1 cellular context compared by ENCODE assay signal in the genomic region with DNA sequence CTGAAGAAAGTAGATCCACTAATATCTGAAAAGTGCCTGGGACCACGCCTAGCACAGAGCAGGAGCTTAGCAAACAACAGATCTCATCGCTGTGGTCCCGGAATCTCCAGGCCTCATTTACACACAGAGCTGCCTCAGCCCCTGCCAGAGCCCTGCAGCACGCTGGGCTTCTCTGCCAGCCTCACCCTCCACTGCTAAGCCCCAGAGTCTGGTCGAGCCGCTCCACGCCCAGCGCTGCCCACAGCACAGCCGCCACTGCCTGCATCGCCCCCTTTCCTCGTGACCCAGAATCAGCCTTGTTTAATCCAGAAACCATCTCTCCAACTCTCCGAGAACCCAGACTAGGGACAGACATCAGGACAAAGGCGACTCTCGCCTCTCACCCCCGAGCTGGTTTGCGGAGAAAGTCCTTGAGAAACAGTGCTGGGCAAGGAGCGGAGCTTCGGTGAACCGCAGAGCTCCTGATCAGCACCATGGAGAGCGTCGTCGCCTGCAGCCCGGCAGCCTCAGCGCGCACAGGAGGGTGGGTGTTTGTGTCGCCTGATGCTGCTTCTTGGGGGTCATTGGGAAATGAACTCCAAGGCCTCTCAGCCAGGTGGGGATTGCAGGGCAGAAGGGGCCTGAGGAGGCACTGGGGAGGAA.
TF ChIP-seq lines count a peak whose summit lies in the region.

No MANE protein-coding gene starts in this region.

TF ChIP-seq in HepG2, 621 proteins besides CTCF, POLR2A, EP300 and RAD21 (continued from another document and continues in another):
- TF ChIP-seq AKNA (CRISPR knock-in tag; IDR thresholded peaks at IDR 0.05; ENCODE audit: borderline replicate concordance) (no peak), MIER2 (CRISPR knock-in tag; IDR thresholded peaks at IDR 0.05) (peak; percentile 96), SMAD3 (CRISPR knock-in tag; IDR thresholded peaks at IDR 0.05) (no peak), ZNF737 (CRISPR knock-in tag; IDR thresholded peaks at IDR 0.05; ENCODE audit: borderline replicate concordance) (0 out of 2 replicates have a peak, but pooled peaks have one; percentile 16), ZBTB8A (CRISPR knock-in tag; IDR thresholded peaks at IDR 0.05; ENCODE audit: borderline replicate concordance, low read depth) (no peak), THAP11 (CRISPR knock-in tag; IDR thresholded peaks at IDR 0.05) (no peak), HOXA3 (CRISPR knock-in tag; IDR thresholded peaks at IDR 0.05) (no peak), ZKSCAN5 (CRISPR knock-in tag; IDR thresholded peaks at IDR 0.05) (no peak), E2F5 (CRISPR knock-in tag; conservative IDR thresholded peaks at IDR 0.05) (no peak), PCBP1 (IDR thresholded peaks at IDR 0.05; ENCODE audit: borderline replicate concordance, low read depth, low read length) (no peak), ZNF619 (CRISPR knock-in tag; IDR thresholded peaks at IDR 0.05) (no peak), ZBTB44 (CRISPR knock-in tag; IDR thresholded peaks at IDR 0.05) (peak; percentile 81; the same call in 1 of the 2 replicates), HDAC1 (CRISPR knock-in tag; IDR thresholded peaks at IDR 0.05) (no peak), ZNF776 (CRISPR knock-in tag; IDR thresholded peaks at IDR 0.05) (no peak), ZNF615 (CRISPR knock-in tag; IDR thresholded peaks at IDR 0.05; ENCODE audit: borderline replicate concordance) (no peak), ZNF850 (CRISPR knock-in tag; conservative IDR thresholded peaks at IDR 0.05) (no peak), HMG20B (CRISPR knock-in tag; conservative IDR thresholded peaks at IDR 0.05) (no peak), ZBTB1 (CRISPR knock-in tag; IDR thresholded peaks at IDR 0.05; ENCODE audit: borderline replicate concordance) (no peak), ZBTB26 (CRISPR knock-in tag; IDR thresholded peaks at IDR 0.05; ENCODE audit: borderline replicate concordance) (no peak), ZNF44 (CRISPR knock-in tag; IDR thresholded peaks at IDR 0.05) (no peak), ZNF274 (CRISPR knock-in tag; IDR thresholded peaks at IDR 0.05) (peak; percentile 64; the same call in 1 of the 2 replicates), STAT5B (CRISPR knock-in tag; IDR thresholded peaks at IDR 0.05) (0 out of 2 replicates have a peak, but pooled peaks have one; percentile 53), SCMH1 (CRISPR knock-in tag; IDR thresholded peaks at IDR 0.05; ENCODE audit: borderline replicate concordance) (no peak), NCOA2 (CRISPR knock-in tag; IDR thresholded peaks at IDR 0.05) (no peak), ZNF710 (CRISPR knock-in tag; IDR thresholded peaks at IDR 0.05; ENCODE audit: borderline replicate concordance) (no peak), CC2D1A (CRISPR knock-in tag; IDR thresholded peaks at IDR 0.05) (no peak), RCOR2 (CRISPR knock-in tag; IDR thresholded peaks at IDR 0.05) (no peak), THAP7 (CRISPR knock-in tag; IDR thresholded peaks at IDR 0.05) (no peak), GRHL1 (CRISPR knock-in tag; conservative IDR thresholded peaks at IDR 0.05) (no peak), ZNF446 (CRISPR knock-in tag; IDR thresholded peaks at IDR 0.05) (peak; percentile 69; the same call in 1 of the 2 replicates)
- TF ChIP-seq, protein P1, sequence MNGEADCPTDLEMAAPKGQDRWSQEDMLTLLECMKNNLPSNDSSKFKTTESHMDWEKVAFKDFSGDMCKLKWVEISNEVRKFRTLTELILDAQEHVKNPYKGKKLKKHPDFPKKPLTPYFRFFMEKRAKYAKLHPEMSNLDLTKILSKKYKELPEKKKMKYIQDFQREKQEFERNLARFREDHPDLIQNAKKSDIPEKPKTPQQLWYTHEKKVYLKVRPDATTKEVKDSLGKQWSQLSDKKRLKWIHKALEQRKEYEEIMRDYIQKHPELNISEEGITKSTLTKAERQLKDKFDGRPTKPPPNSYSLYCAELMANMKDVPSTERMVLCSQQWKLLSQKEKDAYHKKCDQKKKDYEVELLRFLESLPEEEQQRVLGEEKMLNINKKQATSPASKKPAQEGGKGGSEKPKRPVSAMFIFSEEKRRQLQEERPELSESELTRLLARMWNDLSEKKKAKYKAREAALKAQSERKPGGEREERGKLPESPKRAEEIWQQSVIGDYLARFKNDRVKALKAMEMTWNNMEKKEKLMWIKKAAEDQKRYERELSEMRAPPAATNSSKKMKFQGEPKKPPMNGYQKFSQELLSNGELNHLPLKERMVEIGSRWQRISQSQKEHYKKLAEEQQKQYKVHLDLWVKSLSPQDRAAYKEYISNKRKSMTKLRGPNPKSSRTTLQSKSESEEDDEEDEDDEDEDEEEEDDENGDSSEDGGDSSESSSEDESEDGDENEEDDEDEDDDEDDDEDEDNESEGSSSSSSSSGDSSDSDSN (CRISPR knock-in tag; IDR thresholded peaks at IDR 0.05): no peak
- TF ChIP-seq, protein P2, sequence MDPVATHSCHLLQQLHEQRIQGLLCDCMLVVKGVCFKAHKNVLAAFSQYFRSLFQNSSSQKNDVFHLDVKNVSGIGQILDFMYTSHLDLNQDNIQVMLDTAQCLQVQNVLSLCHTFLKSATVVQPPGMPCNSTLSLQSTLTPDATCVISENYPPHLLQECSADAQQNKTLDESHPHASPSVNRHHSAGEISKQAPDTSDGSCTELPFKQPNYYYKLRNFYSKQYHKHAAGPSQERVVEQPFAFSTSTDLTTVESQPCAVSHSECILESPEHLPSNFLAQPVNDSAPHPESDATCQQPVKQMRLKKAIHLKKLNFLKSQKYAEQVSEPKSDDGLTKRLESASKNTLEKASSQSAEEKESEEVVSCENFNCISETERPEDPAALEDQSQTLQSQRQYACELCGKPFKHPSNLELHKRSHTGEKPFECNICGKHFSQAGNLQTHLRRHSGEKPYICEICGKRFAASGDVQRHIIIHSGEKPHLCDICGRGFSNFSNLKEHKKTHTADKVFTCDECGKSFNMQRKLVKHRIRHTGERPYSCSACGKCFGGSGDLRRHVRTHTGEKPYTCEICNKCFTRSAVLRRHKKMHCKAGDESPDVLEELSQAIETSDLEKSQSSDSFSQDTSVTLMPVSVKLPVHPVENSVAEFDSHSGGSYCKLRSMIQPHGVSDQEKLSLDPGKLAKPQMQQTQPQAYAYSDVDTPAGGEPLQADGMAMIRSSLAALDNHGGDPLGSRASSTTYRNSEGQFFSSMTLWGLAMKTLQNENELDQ (CRISPR knock-in tag; IDR thresholded peaks at IDR 0.05; ENCODE audit: borderline replicate concordance): peak; percentile 61; the same call in 1 of the 2 replicates
- TF ChIP-seq, protein P3, sequence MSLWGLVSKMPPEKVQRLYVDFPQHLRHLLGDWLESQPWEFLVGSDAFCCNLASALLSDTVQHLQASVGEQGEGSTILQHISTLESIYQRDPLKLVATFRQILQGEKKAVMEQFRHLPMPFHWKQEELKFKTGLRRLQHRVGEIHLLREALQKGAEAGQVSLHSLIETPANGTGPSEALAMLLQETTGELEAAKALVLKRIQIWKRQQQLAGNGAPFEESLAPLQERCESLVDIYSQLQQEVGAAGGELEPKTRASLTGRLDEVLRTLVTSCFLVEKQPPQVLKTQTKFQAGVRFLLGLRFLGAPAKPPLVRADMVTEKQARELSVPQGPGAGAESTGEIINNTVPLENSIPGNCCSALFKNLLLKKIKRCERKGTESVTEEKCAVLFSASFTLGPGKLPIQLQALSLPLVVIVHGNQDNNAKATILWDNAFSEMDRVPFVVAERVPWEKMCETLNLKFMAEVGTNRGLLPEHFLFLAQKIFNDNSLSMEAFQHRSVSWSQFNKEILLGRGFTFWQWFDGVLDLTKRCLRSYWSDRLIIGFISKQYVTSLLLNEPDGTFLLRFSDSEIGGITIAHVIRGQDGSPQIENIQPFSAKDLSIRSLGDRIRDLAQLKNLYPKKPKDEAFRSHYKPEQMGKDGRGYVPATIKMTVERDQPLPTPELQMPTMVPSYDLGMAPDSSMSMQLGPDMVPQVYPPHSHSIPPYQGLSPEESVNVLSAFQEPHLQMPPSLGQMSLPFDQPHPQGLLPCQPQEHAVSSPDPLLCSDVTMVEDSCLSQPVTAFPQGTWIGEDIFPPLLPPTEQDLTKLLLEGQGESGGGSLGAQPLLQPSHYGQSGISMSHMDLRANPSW (CRISPR knock-in tag; IDR thresholded peaks at IDR 0.05; ENCODE audit: borderline replicate concordance): no peak
